25 cellular contexts compared by ENCODE assay signal in genomic region chr2:215439980-215440512, GRCh38. TPM values are rescaled to one million over a fixed set of nuclear protein-coding genes. Genes with fewer than 3 reads are reported as not detected.
DNase-seq lines count a peak whose midpoint lies in the region; ATAC-seq and TF ChIP-seq lines count a peak whose summit lies in the region.
"Had no signal": no experiment of that assay in that cellular context is flagged by ENCODE, and none has a peak within 500 bp of the region (broad histone marks: within the 10 kb centered on the region; RNA-seq: fewer than 3 reads in every experiment).

No MANE protein-coding gene starts in this region.

- intact Hi-C loops in psoas muscle (cut with DNase I), result no loop called here

- H3K36me3 ChIP-seq in MM.1S (replicated peaks; ENCODE audit: insufficient read depth, low read length) (no peaks in the 10 kb centered on the region), endodermal cell (ENCODE audit: control insufficient read depth, insufficient read depth, low read length) (no peaks in the 10 kb centered on the region), osteoblast (ENCODE audit: insufficient read depth, low read length) (peaks cover 6% of the 10 kb centered on the region), psoas muscle (ENCODE audit: insufficient read depth in 1 of 2, low read depth in 1 of 2) (no peaks in the 10 kb centered on the region)
- H3K36me3 ChIP-seq: gastrocnemius medialis, thyroid gland had no signal

- no peak for ATAC-seq in GM18907 (IDR thresholded peaks at IDR 0.05; ENCODE audit: unreplicated experiment)
- ATAC-seq in psoas muscle, result no peak
- ATAC-seq: gastrocnemius medialis; stimulated activated naive CD8-positive, alpha-beta T cell treated with anti-CD3 and anti-CD28 coated beads, Interleukin-15, amount 100 ng/mL, for 72 hours had no signal

- H4K20me1 ChIP-seq in MM.1S (ENCODE audit: insufficient read depth, low read length) (no peaks in the 10 kb centered on the region), osteoblast (ENCODE audit: insufficient read depth, low read length) (peaks cover 6% of the 10 kb centered on the region)

- H3K27me3 Mint-ChIP-seq in endodermal cell (ENCODE audit: insufficient read depth), result no peaks in the 10 kb centered on the region

- H3K9me3 ChIP-seq in MM.1S (replicated peaks; ENCODE audit: insufficient read depth, low read length) (no peaks in the 10 kb centered on the region), endodermal cell (ENCODE audit: control insufficient read depth, low read length) (no peaks in the 10 kb centered on the region), osteoblast (ENCODE audit: low read depth, low read length) (no peaks in the 10 kb centered on the region), psoas muscle (no peaks in the 10 kb centered on the region)
- H3K9me3 ChIP-seq: gastrocnemius medialis, thyroid gland had no signal

- H3K27me3 ChIP-seq in MM.1S (replicated peaks; ENCODE audit: insufficient read depth, low read length) (peaks cover 25% of the 10 kb centered on the region), endodermal cell (ENCODE audit: control insufficient read depth, insufficient read depth, low read length, poor library complexity, severe bottlenecking) (no peaks in the 10 kb centered on the region), osteoblast (ENCODE audit: insufficient read depth, low read length) (no peaks in the 10 kb centered on the region), psoas muscle (ENCODE audit: insufficient read depth in 3 of 3, low read length in 2 of 3) (peaks cover 0 to 33% (median 2%) of the 10 kb centered on the region in 3 donors)
- H3K27me3 ChIP-seq: thyroid gland had no signal

- TF ChIP-seq CTCF in MM.1S (IDR thresholded peaks at IDR 0.05; ENCODE audit: low read length) (no peak), endodermal cell (conservative IDR thresholded peaks at IDR 0.05) (no peak), osteoblast (IDR thresholded peaks at IDR 0.05; ENCODE audit: extremely low read depth, low read depth, low read length) (no peak), psoas muscle (IDR thresholded peaks at IDR 0.05) (no peak)

- H3K79me2 ChIP-seq in MM.1S (ENCODE audit: low read length) (no peaks in the 10 kb centered on the region), osteoblast (ENCODE audit: insufficient read depth, low read length) (peaks cover 43% of the 10 kb centered on the region)

- H2AFZ ChIP-seq in MM.1S (ENCODE audit: low read length) (no peak overlapping the region), osteoblast (ENCODE audit: low read length) (peak overlapping the region; percentile 45)

- peak overlapping the region; percentile 97 for H3K4me3 Mint-ChIP-seq in endodermal cell
- H3K4me3 Mint-ChIP-seq: activated B cell treated with CpG ODN at 0.5 μM for 24 hours; activated naive CD4-positive, alpha-beta T cell treated with anti-CD3 and anti-CD28 coated beads, Interleukin-2, amount 50 U/mL, for 24 hours; stimulated activated naive CD8-positive, alpha-beta T cell treated with anti-CD3 and anti-CD28 coated beads, Interleukin-15, amount 100 ng/mL, for 72 hours had no signal

- DNase-seq in Caki2 (ENCODE audit: low read depth) (peak; percentile 67), MM.1S (peak; percentile 40), endodermal cell (no peak), osteoblast (ENCODE audit: insufficient read length, low spot score, missing footprints) (peak; percentile 48), NCI-H2029 (lab: John Stamatoyannopoulos, UW) (no peak), psoas muscle (no peak)
- no peak for DNase-seq in activated CD4-positive, alpha-beta T cell treated with anti-CD3 and anti-CD28 coated beads for 1 hour
- DNase-seq: activated B cell treated with CpG ODN at 0.5 μM for 24 hours; activated CD4-positive, alpha-beta T cell treated with anti-CD3 and anti-CD28 coated beads, Interleukin-2, amount 50 U/mL, for 48 hours; amygdala; C1 segment of cervical spinal cord; COR-L47; cortex of kidney; DMS79 treated with DMSO at 0.1 percent for 48 hours; gastrocnemius medialis; H7; NCI-H1436; nucleus accumbens; small intestine; stimulated activated CD4-positive, alpha-beta T cell treated with anti-CD3 and anti-CD28 coated beads, Interleukin-1b, Interleukin-23, amount 100 ng/mL, for 48 hours; stimulated activated CD8-positive, alpha-beta memory T cell treated with anti-CD3 and anti-CD28 coated beads, Interleukin-4, amount 100 ng/mL, for 48 hours; stimulated activated naive CD8-positive, alpha-beta T cell treated with anti-CD3 and anti-CD28 coated beads, Interleukin-15, amount 100 ng/mL, for 72 hours; thyroid gland had no signal

- H3K9me3 Mint-ChIP-seq in endodermal cell, result no peaks in the 10 kb centered on the region
- H3K9me3 Mint-ChIP-seq: activated B cell treated with CpG ODN at 0.5 μM for 24 hours; activated naive CD4-positive, alpha-beta T cell treated with anti-CD3 and anti-CD28 coated beads, Interleukin-2, amount 50 U/mL, for 24 hours; stimulated activated naive CD8-positive, alpha-beta T cell treated with anti-CD3 and anti-CD28 coated beads, Interleukin-15, amount 100 ng/mL, for 72 hours had no signal

- 0 out of 2 replicates have a peak, but pooled peaks cover 7% of the 10 kb centered on the region for H3F3A ChIP-seq in MM.1S (ENCODE audit: insufficient read depth, low read length)

- H3K9ac ChIP-seq in MM.1S (ENCODE audit: low read length), result no peak overlapping the region
- no peak overlapping the region for H3K9ac ChIP-seq in endodermal cell (ENCODE audit: extremely low read depth, low read length, poor library complexity, severe bottlenecking)

- no peaks in the 10 kb centered on the region for H3K9me2 ChIP-seq in MM.1S (replicated peaks; ENCODE audit: insufficient read depth, low read length)

- peaks cover 16% of the 10 kb centered on the region for H3K4me1 ChIP-seq in MM.1S (ENCODE audit: low read length)
- H3K4me1 ChIP-seq in endodermal cell (ENCODE audit: control insufficient read depth, insufficient read depth, low read length), result peaks cover 9% of the 10 kb centered on the region
- peaks cover 37% of the 10 kb centered on the region for H3K4me1 ChIP-seq in osteoblast (ENCODE audit: insufficient read depth, low read length)
- H3K4me1 ChIP-seq in psoas muscle, result peaks cover 9% of the 10 kb centered on the region

- H3K36me3 Mint-ChIP-seq in endodermal cell (ENCODE audit: low read depth), result peaks cover 6% of the 10 kb centered on the region
- H3K36me3 Mint-ChIP-seq: activated naive CD4-positive, alpha-beta T cell treated with anti-CD3 and anti-CD28 coated beads, Interleukin-2, amount 50 U/mL, for 24 hours had no signal

- H3K27ac ChIP-seq in MM.1S (ENCODE audit: low read length) (no peak overlapping the region), endodermal cell (ENCODE audit: low read depth, low read length) (no peak overlapping the region), osteoblast (ENCODE audit: low read depth, low read length) (peak overlapping the region; percentile 100), psoas muscle (no peak overlapping the region)
- H3K27ac ChIP-seq: gastrocnemius medialis, thyroid gland had no signal

- H3K27ac Mint-ChIP-seq in endodermal cell, result peak overlapping the region; percentile 61
- H3K27ac Mint-ChIP-seq: activated B cell treated with CpG ODN at 0.5 μM for 24 hours; activated naive CD4-positive, alpha-beta T cell treated with anti-CD3 and anti-CD28 coated beads, Interleukin-2, amount 50 U/mL, for 24 hours; stimulated activated naive CD8-positive, alpha-beta T cell treated with anti-CD3 and anti-CD28 coated beads, Interleukin-15, amount 100 ng/mL, for 72 hours had no signal

- H3K4me3 ChIP-seq in MM.1S (ENCODE audit: low read length), result no peak overlapping the region
- H3K4me3 ChIP-seq in endodermal cell (ENCODE audit: low read length), result no peak overlapping the region
- H3K4me3 ChIP-seq in osteoblast (ENCODE audit: insufficient read depth, low read length), result no peak overlapping the region
- no peak overlapping the region for H3K4me3 ChIP-seq in psoas muscle
- H3K4me3 ChIP-seq: gastrocnemius medialis, thyroid gland had no signal

- in situ Hi-C loops in Caki2 (cut with HindIII; ENCODE audit: low pct_unique_long_range_greater_than_20kb, low sequenced_read_pairs), result no loop called here

- H3K4me2 ChIP-seq in MM.1S (ENCODE audit: low read depth, low read length) (peak overlapping the region; percentile 25; the same call in 1 of the 2 replicates), osteoblast (ENCODE audit: insufficient read depth, low read length) (peak overlapping the region; percentile 97)

- WGBS in endodermal cell (ENCODE audit: insufficient coverage in 1 of 2, insufficient read length in 1 of 2), 2 experiments, result 88 to 100% methylated on average over 2 to 4 of the region's 5 CpGs
- WGBS in psoas muscle, 3 donors, result 70 to 82% (median 79%) methylated on average over 5 of the region's 5 CpGs

- H3K4me1 Mint-ChIP-seq in endodermal cell, result peaks cover 43% of the 10 kb centered on the region

RNA-seq across cellular contexts. Expression of gene FN1, which starts 4.2 kb away (rescaled TPM):
- 3,498 and 3,981 TPM in 2 replicates for total RNA-seq in Caki2 (2014; rRNA removed; shearing (Covaris generic); ENCODE audit: low replicate concordance)
- 1,000 to 10,000 TPM; 2,721 to 2,960 TPM for total RNA-seq in endodermal cell
- 374 TPM for polyA plus RNA-seq in endodermal cell (2013, experiment 1 of 2)
- 340 TPM for polyA plus RNA-seq in endodermal cell (2013, experiment 2 of 2)
- total RNA-seq in osteoblast, result 18,025 and 18,800 TPM in 2 replicates
- total RNA-seq in psoas muscle, result 10 to 100 TPM; 21.3 to 64.3 (median 41.7) TPM
- 10 to 100 TPM; 16.0 to 44.2 (median 40.3) TPM for polyA plus RNA-seq in psoas muscle
- total RNA-seq: activated B cell treated with CpG ODN at 0.5 μM for 24 hours had no signal

Comparison
In these comparisons a context has a peak if more than half of its experiments do, and no peak if none do; other contexts are left out.
1. DNase-seq: peak in Caki2 (single experiment), MM.1S (single experiment) and osteoblast (single experiment); none in endodermal cell (single experiment), activated CD4-positive, alpha-beta T cell treated with anti-CD3 and anti-CD28 coated beads for 1 hour (single experiment), NCI-H2029 (single experiment) and psoas muscle (0 of 2).
2. RNA of gene FN1, which starts 4.2 kb away (total RNA-seq): 18,025 to 18,800 TPM in osteoblast, 3,498 to 3,981 TPM in Caki2 and 2,721 to 2,960 TPM in endodermal cell; 21.3 to 64.3 TPM in psoas muscle; every median in the first group is over 10 times any median in the second.